28 cellular contexts compared by ENCODE assay signal in genomic region chr12:104933778-104934177, GRCh38.
"Had no signal": no experiment of that assay in that cellular context is flagged by ENCODE, and none has a peak within 500 bp of the region (broad histone marks: within the 10 kb centered on the region; RNA-seq: fewer than 3 reads in every experiment).

No MANE protein-coding gene starts in this region.

- H3K36me3 Mint-ChIP-seq: stimulated activated memory B cell treated with anti-CD40 and anti-IgM and Interleukin-4, amounts not matched to agents 10 μg/mL and 1 μg/mL and 100 μg/mL, for 72 hours; type B pancreatic cell had no signal

- DNase-seq: stimulated activated CD4-positive, alpha-beta T cell treated with anti-CD3 and anti-CD28 coated beads, Interleukin-2, amount 100 ng/mL, for 48 hours; stimulated activated CD4-positive, alpha-beta T cell treated with anti-CD3 and anti-CD28 coated beads, Interleukin-4, amount 100 ng/mL, for 1 hour; stimulated activated CD4-positive, alpha-beta T cell treated with anti-CD3 and anti-CD28 coated beads, Interleukin-4, amount 100 ng/mL, for 24 hours; stimulated activated CD4-positive, alpha-beta T cell treated with anti-CD3 and anti-CD28 coated beads, Interleukin-4, amount 100 ng/mL, for 4 hours; stimulated activated CD8-positive, alpha-beta memory T cell treated with anti-CD3 and anti-CD28 coated beads, Interleukin-4, amount 100 ng/mL, for 48 hours; stimulated activated naive B cell treated with anti-CD40 and anti-IgM and Interleukin-4, amounts not matched to agents 10 μg/mL and 1 μg/mL and 100 μg/mL, for 72 hours; stimulated activated naive CD4-positive, alpha-beta T cell; stimulated activated naive CD4-positive, alpha-beta T cell treated with Interleukin-2 at 50 U/mL for 16 hours; stimulated activated naive CD8-positive, alpha-beta T cell treated with anti-CD3 and anti-CD28 coated beads, Interleukin-15, amount 100 ng/mL, for 72 hours; stimulated activated naive CD8-positive, alpha-beta T cell treated with anti-CD3 and anti-CD28 coated beads, Interleukin-15, Interleukin-2, amounts not matched to agents 100 U/mL and 50 U/mL, for 24 hours; stomach; substantia nigra; testis; thyroid gland; tibial artery; transverse colon; trophoblast cell; upper lobe of left lung; upper lobe of right lung; uterus had no signal

- H3K9me3 Mint-ChIP-seq: stimulated activated effector memory CD8-positive, alpha-beta T cell treated with anti-CD3 and anti-CD28 coated beads, Interleukin-12 subunit alpha, Interleukin-12 subunit beta, amount 100 ng/mL, for 72 hours; stimulated activated naive B cell treated with anti-CD40 and anti-IgM and Interleukin-4, amounts not matched to agents 10 μg/mL and 1 μg/mL and 100 μg/mL, for 72 hours; stimulated activated naive CD8-positive, alpha-beta T cell treated with anti-CD3 and anti-CD28 coated beads, Interleukin-15, amount 100 ng/mL, for 72 hours; stimulated activated naive CD8-positive, alpha-beta T cell treated with anti-CD3 and anti-CD28 coated beads, Interleukin-15, Interleukin-2, amounts not matched to agents 100 ng/mL and 50 ng/mL, for 24 hours; type B pancreatic cell had no signal

- H3K4me3 Mint-ChIP-seq: stimulated activated effector memory CD8-positive, alpha-beta T cell treated with anti-CD3 and anti-CD28 coated beads, Interleukin-12 subunit alpha, Interleukin-12 subunit beta, amount 100 ng/mL, for 72 hours; stimulated activated memory B cell treated with anti-CD40 and anti-IgM and Interleukin-4, amounts not matched to agents 10 μg/mL and 1 μg/mL and 100 μg/mL, for 72 hours; stimulated activated naive B cell treated with anti-CD40 and anti-IgM and Interleukin-4, amounts not matched to agents 10 μg/mL and 1 μg/mL and 100 μg/mL, for 72 hours; stimulated activated naive CD8-positive, alpha-beta T cell treated with anti-CD3 and anti-CD28 coated beads, Interleukin-15, amount 100 ng/mL, for 72 hours; stimulated activated naive CD8-positive, alpha-beta T cell treated with anti-CD3 and anti-CD28 coated beads, Interleukin-15, Interleukin-2, amounts not matched to agents 100 ng/mL and 50 ng/mL, for 24 hours; type B pancreatic cell had no signal

- H3K9me3 ChIP-seq: stomach, suprapubic skin, testis, thoracic aorta, thyroid gland, tibial artery, tibial nerve, transverse colon, upper lobe of left lung, upper lobe of right lung, uterus, vagina had no signal

- H3K36me3 ChIP-seq: stomach, suprapubic skin, thoracic aorta, thyroid gland, tibial artery, tibial nerve, transverse colon, upper lobe of left lung, upper lobe of right lung, uterus, vagina had no signal

- H3K27ac Mint-ChIP-seq: stimulated activated effector memory CD8-positive, alpha-beta T cell treated with anti-CD3 and anti-CD28 coated beads, Interleukin-12 subunit alpha, Interleukin-12 subunit beta, amount 100 ng/mL, for 72 hours; stimulated activated memory B cell treated with anti-CD40 and anti-IgM and Interleukin-4, amounts not matched to agents 10 μg/mL and 1 μg/mL and 100 μg/mL, for 72 hours; stimulated activated naive B cell treated with anti-CD40 and anti-IgM and Interleukin-4, amounts not matched to agents 10 μg/mL and 1 μg/mL and 100 μg/mL, for 72 hours; stimulated activated naive CD8-positive, alpha-beta T cell treated with anti-CD3 and anti-CD28 coated beads, Interleukin-15, amount 100 ng/mL, for 72 hours; stimulated activated naive CD8-positive, alpha-beta T cell treated with anti-CD3 and anti-CD28 coated beads, Interleukin-15, Interleukin-2, amounts not matched to agents 100 ng/mL and 50 ng/mL, for 24 hours; type B pancreatic cell had no signal

- H3K27ac ChIP-seq: stomach, suprapubic skin, testis, thoracic aorta, thyroid gland, tibial artery, tibial nerve, transverse colon, upper lobe of left lung, upper lobe of right lung, uterus, vagina had no signal

- H3K4me1 ChIP-seq: testis, thyroid gland, tibial nerve, upper lobe of left lung, upper lobe of right lung, uterus, vagina had no signal

- H3K4me3 ChIP-seq: stomach, suprapubic skin, testis, thoracic aorta, thyroid gland, tibial artery, tibial nerve, transverse colon, upper lobe of left lung, upper lobe of right lung, uterus, vagina had no signal

- ATAC-seq: stimulated activated effector memory CD8-positive, alpha-beta T cell treated with anti-CD3 and anti-CD28 coated beads, Interleukin-12 subunit alpha, Interleukin-12 subunit beta, amount 100 ng/mL, for 72 hours; stimulated activated memory B cell treated with anti-CD40 and anti-IgM and Interleukin-4, amounts not matched to agents 10 μg/mL and 1 μg/mL and 100 μg/mL, for 72 hours; stimulated activated naive B cell treated with anti-CD40 and anti-IgM and Interleukin-4, amounts not matched to agents 10 μg/mL and 1 μg/mL and 100 μg/mL, for 72 hours; stimulated activated naive CD8-positive, alpha-beta T cell treated with anti-CD3 and anti-CD28 coated beads, Interleukin-15, amount 100 ng/mL, for 72 hours; stimulated activated naive CD8-positive, alpha-beta T cell treated with anti-CD3 and anti-CD28 coated beads, Interleukin-15, Interleukin-2, amounts not matched to agents 100 U/mL and 50 U/mL, for 24 hours; upper lobe of right lung had no signal

- H3K27me3 ChIP-seq: stomach, suprapubic skin, testis, thyroid gland, tibial artery, tibial nerve, transverse colon, upper lobe of left lung, upper lobe of right lung, uterus, vagina had no signal

- H3K27me3 Mint-ChIP-seq: stimulated activated memory B cell treated with anti-CD40 and anti-IgM and Interleukin-4, amounts not matched to agents 10 μg/mL and 1 μg/mL and 100 μg/mL, for 72 hours; stimulated activated naive CD8-positive, alpha-beta T cell treated with anti-CD3 and anti-CD28 coated beads, Interleukin-15, Interleukin-2, amounts not matched to agents 100 ng/mL and 50 ng/mL, for 24 hours; type B pancreatic cell had no signal
